Comparison of ENCODE assay signal across 19 cellular contexts in the genomic region with DNA sequence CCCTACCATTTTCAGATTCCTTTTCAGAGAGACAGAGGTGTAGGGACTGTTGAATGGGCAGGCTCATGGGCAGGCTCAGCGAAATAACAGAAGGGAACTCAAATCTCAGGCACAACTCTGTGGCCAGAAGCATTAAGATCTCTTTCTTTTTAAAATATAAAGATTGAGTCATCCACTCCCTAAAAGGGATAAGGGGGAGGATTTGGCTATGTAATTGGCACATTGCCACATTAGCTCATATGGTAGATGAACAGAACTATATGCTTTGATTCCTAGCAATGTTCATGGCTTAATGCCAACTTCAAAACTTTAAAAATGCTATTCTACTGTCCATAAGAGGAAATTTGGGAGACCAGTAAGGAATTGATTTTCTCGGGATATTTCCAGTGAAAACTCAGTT. TPM values are rescaled to one million over a fixed set of nuclear protein-coding genes. Genes with fewer than 3 reads are reported as not detected.
DNase-seq lines count a peak whose midpoint lies in the region; ATAC-seq and TF ChIP-seq lines count a peak whose summit lies in the region.
"Had no signal": no experiment of that assay in that cellular context is flagged by ENCODE, and none has a peak within 500 bp of the region (broad histone marks: within the 10 kb centered on the region; RNA-seq: fewer than 3 reads in every experiment).

No MANE protein-coding gene starts in this region.

- peak; percentile 0 for DNase-seq in NCI-H748 (lab: John Stamatoyannopoulos, UW; ENCODE audit: unreplicated experiment)
- DNase-seq in NCI-H748 treated with DMSO at 0.1 percent for 48 hours (lab: John Stamatoyannopoulos, UW): no peak
- peak; percentile 4 for DNase-seq in astrocyte of the hippocampus (ENCODE audit: low read depth, low spot score)
- DNase-seq in fibroblast of the aortic adventitia (ENCODE audit: low read depth): peak; percentile 4
- peak; percentile 54 for DNase-seq in superior temporal gyrus (ENCODE audit: extremely low spot score)
- no peak for DNase-seq in T-cell
- no peak for DNase-seq in ecto neural progenitor cell (ENCODE audit: low spot score)
- DNase-seq: activated gamma-delta T cell treated with Interleukin-2 at 50 U/mL for 16 hours; aorta; left colon; NCI-H226; retina; stimulated activated naive CD4-positive, alpha-beta T cell treated with Interleukin-2 at 50 U/mL for 16 hours had no signal

- TF ChIP-seq CTCF in fibroblast of the aortic adventitia (IDR thresholded peaks at IDR 0.05; ENCODE audit: insufficient read depth, low read length): no peak

- no peaks in the 10 kb centered on the region for H3K9me3 Mint-ChIP-seq in T-cell
- H3K9me3 Mint-ChIP-seq: CD14-positive monocyte had no signal

- ATAC-seq in T-cell (replicated peaks in 1 of 4) (no peak), GM18868 (IDR thresholded peaks at IDR 0.05; ENCODE audit: unreplicated experiment) (no peak)
- ATAC-seq: HCT116, left colon had no signal

- no peaks in the 10 kb centered on the region for H3K4me1 Mint-ChIP-seq in T-cell
- H3K4me1 Mint-ChIP-seq: CD14-positive monocyte had no signal

- no peak overlapping the region for H3K4me3 Mint-ChIP-seq in T-cell
- H3K4me3 Mint-ChIP-seq: CD14-positive monocyte had no signal

- no peaks in the 10 kb centered on the region for H3K36me3 Mint-ChIP-seq in T-cell
- H3K36me3 Mint-ChIP-seq: CD14-positive monocyte had no signal

- POLR2A ChIA-PET in T-cell (lab: Charles Lee): no interaction called here

- CTCF ChIA-PET in T-cell (lab: Charles Lee): no interaction called here

- H3K27ac Mint-ChIP-seq in T-cell: no peak overlapping the region
- H3K27ac Mint-ChIP-seq: CD14-positive monocyte had no signal

- peaks cover 7 to 10% of the 10 kb centered on the region in 2 donors for H3K27me3 Mint-ChIP-seq in T-cell

- H3K4me3 ChIP-seq in fibroblast of the aortic adventitia (ENCODE audit: low read depth, low read length): no peak overlapping the region
- H3K4me3 ChIP-seq: A549, esophagus muscularis mucosa had no signal

RNA-seq across cellular contexts. Expression of a gene that starts 53.8 kb away (rescaled TPM):
- not detected in 2 replicates for total RNA-seq in fibroblast of the aortic adventitia (ENCODE audit: low replicate concordance)
- not detected for total RNA-seq in T-cell
- total RNA-seq: dermis microvascular lymphatic vessel endothelial cell had no signal

Comparison
In these comparisons a context has a peak if more than half of its experiments do, and no peak if none do; other contexts are left out.
1. DNase-seq: peak in NCI-H748 (single experiment), astrocyte of the hippocampus (single experiment), fibroblast of the aortic adventitia (single experiment) and superior temporal gyrus (single experiment); none in NCI-H748 treated with DMSO at 0.1 percent for 48 hours (single experiment), T-cell (0 of 34) and ecto neural progenitor cell (single experiment).